8 cellular contexts compared by ENCODE assay signal in the genomic region with DNA sequence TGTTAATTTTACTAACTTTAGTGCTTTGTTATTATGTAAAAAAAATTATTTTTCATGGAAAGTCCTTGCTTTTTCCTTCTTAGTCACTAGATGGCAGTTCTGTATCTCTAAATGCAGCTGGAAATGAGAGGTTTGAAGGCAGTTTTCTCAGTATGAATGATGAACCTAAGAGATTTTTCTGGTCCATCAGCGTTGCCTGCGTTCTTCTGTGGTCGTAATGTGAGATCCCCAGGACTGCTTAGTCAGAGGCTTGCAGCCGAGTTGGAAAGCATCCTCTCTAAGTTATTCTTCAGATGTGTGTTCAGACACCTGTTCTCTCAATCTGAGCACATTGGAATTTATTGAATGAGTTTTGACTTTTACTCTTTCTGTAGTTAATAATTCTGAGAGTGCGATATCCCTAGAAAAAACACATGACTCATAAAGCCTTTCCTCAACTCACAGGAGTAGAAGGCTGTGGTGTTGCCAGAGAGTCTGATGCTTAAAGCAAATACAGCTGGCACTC.
DNase-seq lines count a peak whose midpoint lies in the region; ATAC-seq and TF ChIP-seq lines count a peak whose summit lies in the region.

No MANE protein-coding gene starts in this region.

- TF ChIP-seq POLR2A in HCT116 (IDR thresholded peaks at IDR 0.05; ENCODE audit: borderline replicate concordance, extremely low read depth, insufficient read depth, insufficient read length), result no peak
- TF ChIP-seq POLR2A in spleen (IDR thresholded peaks at IDR 0.05), result no peak

- H3K14ac ChIP-seq in trophoblast cell (ENCODE audit: low read length), result no peak overlapping the region

- RAD21 ChIA-PET in HCT116 (lab: Charles Lee; ENCODE audit: low non-redundant PET in 1 of 2, low total read pairs in 2 of 2, uncharacterized antibody in 2 of 2, unreplicated experiment in 2 of 2), result no interaction called here

- H3K4me3 ChIP-seq in AG10803 (ENCODE audit: low read length) (no peak overlapping the region), HCT116 (replicated peaks in 1 of 2; ENCODE audit: low read depth in 1 of 2, low read length in 2 of 2) (no peak overlapping the region), endocrine pancreas (ENCODE audit: control insufficient read depth, insufficient read depth, low read length) (peak overlapping the region; percentile 35), trophoblast cell (ENCODE audit: low read depth, low read length) (no peak overlapping the region), spleen (no peak overlapping the region)

- H4K12ac ChIP-seq in trophoblast cell (ENCODE audit: low read depth, low read length), result no peak overlapping the region

- H3K9ac ChIP-seq in HCT116 (ENCODE audit: low read length), result no peak overlapping the region
- H3K9ac ChIP-seq in endocrine pancreas (ENCODE audit: control insufficient read depth, insufficient read depth, low read length), result no peak overlapping the region
- no peak overlapping the region for H3K9ac ChIP-seq in trophoblast cell (ENCODE audit: low read length)

- H2AFZ ChIP-seq in HCT116 (ENCODE audit: low read depth, low read length, poor library complexity, severe bottlenecking) (no peak overlapping the region), trophoblast cell (ENCODE audit: insufficient read depth, low read length, poor library complexity) (no peak overlapping the region)

- no peaks in the 10 kb centered on the region for H3K79me1 ChIP-seq in trophoblast cell (ENCODE audit: low read length)

- no peaks in the 10 kb centered on the region for H3K4me1 ChIP-seq in HCT116 (ENCODE audit: control insufficient read depth in 1 of 2, insufficient read depth in 2 of 2, low read length in 2 of 2)
- H3K4me1 ChIP-seq in endocrine pancreas (ENCODE audit: control insufficient read depth, insufficient read depth, low read length), result peaks cover 7% of the 10 kb centered on the region
- peaks cover 0 to 2% of the 10 kb centered on the region in 2 experiments for H3K4me1 ChIP-seq in trophoblast cell (ENCODE audit: control insufficient read depth in 1 of 2, insufficient read depth in 2 of 2, low read length in 2 of 2)
- H3K4me1 ChIP-seq in spleen, result no peaks in the 10 kb centered on the region

- H3K79me2 ChIP-seq in HCT116 (ENCODE audit: insufficient read depth, low read length), result no peaks in the 10 kb centered on the region
- no peaks in the 10 kb centered on the region for H3K79me2 ChIP-seq in trophoblast cell (ENCODE audit: control insufficient read depth, insufficient read depth, low read length, poor library complexity)

- POLR2A ChIA-PET in HCT116 (lab: Charles Lee), result no interaction called here

- no peak overlapping the region for H3K23ac ChIP-seq in trophoblast cell (ENCODE audit: low read length)

- H3K4me2 ChIP-seq in HCT116 (ENCODE audit: low read length), result no peak overlapping the region
- H3K4me2 ChIP-seq in trophoblast cell (ENCODE audit: low read length), result no peak overlapping the region

- H3K4ac ChIP-seq in trophoblast cell (ENCODE audit: low read depth, low read length), result no peak overlapping the region

- peak; percentile 82 for TF ChIP-seq CTCF in AG10803 (conservative IDR thresholded peaks at IDR 0.05; ENCODE audit: low read length)
- peak in 2 of 3 experiments; percentile 5 to 14; a peak in 1 of 6 replicates for TF ChIP-seq CTCF in HCT116 (IDR thresholded peaks at IDR 0.05 in 2 of 3, conservative IDR thresholded peaks at IDR 0.05 in 1 of 3; ENCODE audit: borderline replicate concordance in 1 of 3, insufficient read depth in 1 of 3, low read depth in 2 of 3, low read length in 2 of 3)
- peak in 1 of 11 experiments; percentile 18 for TF ChIP-seq CTCF in spleen (IDR thresholded peaks at IDR 0.05 in 8 of 11, conservative IDR thresholded peaks at IDR 0.05 in 3 of 11)

- H2AK5ac ChIP-seq in trophoblast cell (ENCODE audit: low read length), result no peak overlapping the region

- no peaks in the 10 kb centered on the region for H4K20me1 ChIP-seq in HCT116 (ENCODE audit: insufficient read depth)

- DNase-seq in AG10803 (ENCODE audit: low read depth) (peak; percentile 98), HCT116 (ENCODE audit: low read depth, low spot score) (no peak), NCI-H82 treated with DMSO at 0.1 percent for 48 hours (lab: John Stamatoyannopoulos, UW; ENCODE audit: unreplicated experiment) (peak; percentile 22), trophoblast cell (peak; percentile 40 to 82), spleen (no peak)

- H3K36me3 ChIP-seq in HCT116 (ENCODE audit: control insufficient read depth in 1 of 2, insufficient read depth in 2 of 2, low read length in 2 of 2), result no peaks in the 10 kb centered on the region
- no peaks in the 10 kb centered on the region for H3K36me3 ChIP-seq in endocrine pancreas (ENCODE audit: control insufficient read depth, insufficient read depth, low read length)
- no peaks in the 10 kb centered on the region for H3K36me3 ChIP-seq in trophoblast cell (ENCODE audit: control insufficient read depth in 1 of 2, insufficient read depth in 2 of 2, low read length in 2 of 2)
- no peaks in the 10 kb centered on the region for H3K36me3 ChIP-seq in spleen

- no peaks in the 10 kb centered on the region; a peak in 2 of 4 replicates for H3K9me3 ChIP-seq in HCT116 (ENCODE audit: control insufficient read depth in 1 of 2, insufficient read depth in 1 of 2, low read depth in 1 of 2, low read length in 2 of 2)
- no peaks in the 10 kb centered on the region for H3K9me3 ChIP-seq in endocrine pancreas (ENCODE audit: control insufficient read depth, low read length)
- H3K9me3 ChIP-seq in trophoblast cell (ENCODE audit: insufficient read depth, low read depth, low read length), result no peaks in the 10 kb centered on the region
- no peaks in the 10 kb centered on the region for H3K9me3 ChIP-seq in spleen

- BruUV-seq in HCT116 (replicated peaks; lab: Mats Ljungman, UMichigan), result no TSS peak

- no peak overlapping the region for H4K91ac ChIP-seq in trophoblast cell (ENCODE audit: low read depth, low read length)

- H2BK120ac ChIP-seq in trophoblast cell (ENCODE audit: insufficient read depth, low read length, poor library complexity), result no peak overlapping the region

- ATAC-seq in HCT116 (no peak), HG03521 (IDR thresholded peaks at IDR 0.05; ENCODE audit: unreplicated experiment) (no peak), HG02759 (IDR thresholded peaks at IDR 0.05; ENCODE audit: unreplicated experiment) (no peak)

- no CpG with 5 or more reads among the region's 5 CpGs for WGBS in trophoblast cell (ENCODE audit: extremely low coverage, insufficient coverage, insufficient read length)
- WGBS in spleen, 5 donors, result 22 to 34% (median 25%) methylated on average over 5 of the region's 5 CpGs

- CTCF ChIA-PET in HCT116 (lab: Charles Lee), result no interaction called here

- H4K8ac ChIP-seq in trophoblast cell (ENCODE audit: low read depth, low read length), result no peak overlapping the region

- H3K27ac ChIP-seq in HCT116 (ENCODE audit: low read depth, low read length), result no peak overlapping the region
- no peak overlapping the region for H3K27ac ChIP-seq in trophoblast cell (ENCODE audit: low read depth, low read length)
- H3K27ac ChIP-seq in spleen, result no peak overlapping the region

- no peaks in the 10 kb centered on the region for H3K9me2 ChIP-seq in HCT116 (ENCODE audit: insufficient read depth)

- intact Hi-C loops in HCT116 (cut with micrococcal nuclease) (loop anchor here (10.0 kb wide), 1 partner anchor 1304 kb away; no protein-coding TSS in a partner anchor), spleen (cut with DNase I; ENCODE audit: low total_unique reads) (no loop called here)

- TF ChIP-seq RAD21 in HCT116 (IDR thresholded peaks at IDR 0.05; ENCODE audit: low read depth), result peak; percentile 30; the same call in 1 of the 2 replicates

- no peak overlapping the region for H2BK12ac ChIP-seq in trophoblast cell (ENCODE audit: low read length)

- H2BK5ac ChIP-seq in trophoblast cell (ENCODE audit: low read depth, low read length, poor library complexity), result no peak overlapping the region

- H3K27me3 ChIP-seq in HCT116 (ENCODE audit: insufficient read depth, low read length), result no peaks in the 10 kb centered on the region
- H3K27me3 ChIP-seq in endocrine pancreas (ENCODE audit: control insufficient read depth, insufficient read depth, low read length), result no peaks in the 10 kb centered on the region
- no peaks in the 10 kb centered on the region for H3K27me3 ChIP-seq in trophoblast cell (ENCODE audit: insufficient read depth, low read length)
- peaks cover 0 to 15% (median 0%) of the 10 kb centered on the region in 7 donors for H3K27me3 ChIP-seq in spleen (replicated peaks in 1 of 7)

- no peak overlapping the region for H3K18ac ChIP-seq in trophoblast cell (ENCODE audit: low read length)

TF ChIP-seq in HCT116, 20 proteins besides CTCF, POLR2A, EP300 and RAD21:
- TF ChIP-seq CBX3 (IDR thresholded peaks at IDR 0.05; ENCODE audit: low read depth) (no peak), EGR1 (IDR thresholded peaks at IDR 0.05; ENCODE audit: low read depth) (no peak), FOSL1 (IDR thresholded peaks at IDR 0.05; ENCODE audit: low read depth) (no peak), EZH2phosphoT487 (IDR thresholded peaks at IDR 0.05; ENCODE audit: borderline replicate concordance) (no peak), SRF (IDR thresholded peaks at IDR 0.05; ENCODE audit: low read depth) (no peak), ZFX (IDR thresholded peaks at IDR 0.05) (no peak), YY1 (IDR thresholded peaks at IDR 0.05; ENCODE audit: extremely low read depth, insufficient replicate concordance, low read depth, low read length) (no peak), POLR2AphosphoS5 (IDR thresholded peaks at IDR 0.05; ENCODE audit: low read depth, low read length) (no peak), TCF7L2 (IDR thresholded peaks at IDR 0.05; ENCODE audit: borderline replicate concordance, extremely low read depth, insufficient read depth, insufficient read length) (no peak), ZNF274 (IDR thresholded peaks at IDR 0.05; ENCODE audit: low read depth, low read length) (no peak)
- TF ChIP-seq, protein P1, sequence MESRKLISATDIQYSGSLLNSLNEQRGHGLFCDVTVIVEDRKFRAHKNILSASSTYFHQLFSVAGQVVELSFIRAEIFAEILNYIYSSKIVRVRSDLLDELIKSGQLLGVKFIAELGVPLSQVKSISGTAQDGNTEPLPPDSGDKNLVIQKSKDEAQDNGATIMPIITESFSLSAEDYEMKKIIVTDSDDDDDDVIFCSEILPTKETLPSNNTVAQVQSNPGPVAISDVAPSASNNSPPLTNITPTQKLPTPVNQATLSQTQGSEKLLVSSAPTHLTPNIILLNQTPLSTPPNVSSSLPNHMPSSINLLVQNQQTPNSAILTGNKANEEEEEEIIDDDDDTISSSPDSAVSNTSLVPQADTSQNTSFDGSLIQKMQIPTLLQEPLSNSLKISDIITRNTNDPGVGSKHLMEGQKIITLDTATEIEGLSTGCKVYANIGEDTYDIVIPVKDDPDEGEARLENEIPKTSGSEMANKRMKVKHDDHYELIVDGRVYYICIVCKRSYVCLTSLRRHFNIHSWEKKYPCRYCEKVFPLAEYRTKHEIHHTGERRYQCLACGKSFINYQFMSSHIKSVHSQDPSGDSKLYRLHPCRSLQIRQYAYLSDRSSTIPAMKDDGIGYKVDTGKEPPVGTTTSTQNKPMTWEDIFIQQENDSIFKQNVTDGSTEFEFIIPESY (IDR thresholded peaks at IDR 0.05; ENCODE audit: extremely low read depth, insufficient replicate concordance, low read length), result no peak

Comparison
In these comparisons a context has a peak if more than half of its experiments do, and no peak if none do; other contexts are left out.
1. DNase-seq: peak in AG10803 (single experiment), NCI-H82 treated with DMSO at 0.1 percent for 48 hours (single experiment) and trophoblast cell (2 of 2); none in HCT116 (single experiment) and spleen (single experiment).